In the genomic region with DNA sequence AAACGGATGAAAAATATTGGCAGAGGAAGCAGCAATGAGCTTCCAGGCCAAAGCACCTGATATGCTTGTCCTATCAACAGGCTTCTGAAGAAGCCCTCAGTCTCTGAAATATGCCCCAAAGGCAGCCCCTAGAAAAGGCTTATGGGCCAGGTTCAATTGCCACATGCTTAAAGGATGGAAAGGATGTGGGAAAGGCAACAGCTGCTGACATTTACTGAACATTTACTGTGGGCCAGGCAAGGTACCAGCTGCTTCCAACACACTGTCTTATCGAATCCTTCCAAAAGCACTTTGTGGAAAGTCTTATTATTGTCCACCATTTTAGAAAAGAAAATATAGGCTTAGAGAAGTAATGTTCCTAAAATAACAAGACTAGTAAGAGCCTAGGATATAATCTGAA, we compare ENCODE assay signal across 24 cellular contexts.
"Had no signal": no experiment of that assay in that cellular context is flagged by ENCODE, and none has a peak within 500 bp of the region (broad histone marks: within the 10 kb centered on the region; RNA-seq: fewer than 3 reads in every experiment).

No MANE protein-coding gene starts in this region.

- H3K4me3 ChIP-seq: K562 had no signal

- DNase-seq: activated CD4-positive, alpha-beta memory T cell treated with anti-CD3 and anti-CD28 coated beads for 36 hours; activated CD4-positive, alpha-beta T cell treated with anti-CD3 and anti-CD28 coated beads, Interleukin-2, amount 10 ng/mL, durations not matched to agents 7 days and 5 days; activated CD4-positive, CD25-positive, alpha-beta regulatory T cell; activated CD8-positive, alpha-beta memory T cell treated with anti-CD3 and anti-CD28 coated beads for 24 hours; activated effector memory CD4-positive, alpha-beta T cell treated with anti-CD3 and anti-CD28 coated beads, Interleukin-2, amount 50 U/mL, for 16 hours; activated naive CD4-positive, alpha-beta T cell treated with Interleukin-2 at 50 U/mL for 16 hours; activated T-cell treated with anti-CD3 and anti-CD28 coated beads, Interleukin-2, amount 50 U/mL, for 4 hours; amygdala; Kasumi-1; NCI-H1092; NCI-H1417; NCI-H2029 treated with DMSO at 0.1 percent for 48 hours; NCI-H2227 treated with DMSO at 0.1 percent for 48 hours; NCI-H526; NK-92 treated with Interleukin-12 subunit alpha and Interleukin-12 subunit beta, amount 100 ng/mL, for 24 hours; OCI-M1; RPMI8226; SK-N-SH; T-helper 1 cell had no signal

- H3K9me3 ChIP-seq: SK-N-SH had no signal

- ATAC-seq: activated naive CD4-positive, alpha-beta T cell treated with anti-CD3 and anti-CD28 coated beads, Interleukin-2, amount 50 U/mL, for 72 hours; activated T-cell treated with anti-CD3 and anti-CD28 coated beads, Interleukin-2, amount 50 U/mL, for 4 hours; K562; Panc1; Right ventricle myocardium inferior had no signal

- H3K27ac ChIP-seq: VCaP had no signal

- H3K4me2 ChIP-seq: SK-N-SH had no signal

- H3K9ac ChIP-seq: SK-N-SH had no signal
